Comparison of ENCODE assay signal across 8 cellular contexts in the genomic region with DNA sequence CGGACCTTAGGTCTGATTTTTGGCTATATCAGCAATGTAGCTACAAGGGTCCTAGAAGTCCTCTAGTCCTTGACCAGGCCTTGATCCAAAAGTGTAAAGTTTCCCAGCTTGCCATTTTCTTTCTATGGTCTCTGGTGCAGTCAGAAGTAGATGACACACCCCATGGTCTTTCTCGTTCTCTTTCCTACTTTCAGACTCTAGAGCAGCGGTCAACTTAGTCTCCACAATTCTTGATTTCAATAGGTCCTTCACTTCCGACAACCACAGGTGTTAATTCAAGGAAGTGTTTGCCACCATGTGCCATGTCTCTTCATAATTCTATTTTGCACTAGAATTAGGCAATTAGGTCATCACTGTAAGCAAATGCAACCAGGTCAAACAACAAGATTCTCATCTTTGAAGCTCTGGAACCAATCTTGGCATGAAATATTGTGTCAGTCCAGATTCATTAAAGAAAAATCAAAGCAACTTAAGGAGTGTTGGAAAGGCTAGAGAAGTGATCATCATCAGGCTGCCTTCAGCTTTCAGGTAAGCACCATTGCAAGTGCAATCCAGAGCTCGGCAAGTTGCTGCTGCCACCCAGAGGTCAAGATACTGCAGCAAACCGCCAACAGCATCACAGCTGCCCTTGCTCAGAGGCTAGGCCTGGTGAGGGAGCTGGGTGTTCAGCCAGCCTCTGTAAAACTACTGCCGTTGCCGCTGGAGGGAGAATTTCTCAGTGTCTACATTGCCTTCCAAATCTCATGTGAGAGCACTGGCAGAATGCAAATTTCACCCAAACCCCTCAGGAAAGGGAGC. TPM values are rescaled to one million over a fixed set of nuclear protein-coding genes. Genes with fewer than 3 reads are reported as not detected.
DNase-seq lines count a peak whose midpoint lies in the region; ATAC-seq and TF ChIP-seq lines count a peak whose summit lies in the region.

No MANE protein-coding gene starts in this region.

- H3K36me3 ChIP-seq in OCI-LY3 (replicated peaks; ENCODE audit: low read depth, low read length) = no peaks in the 10 kb centered on the region
- H3K36me3 ChIP-seq in mammary epithelial cell (ENCODE audit: insufficient read depth, low read length) = no peaks in the 10 kb centered on the region
- no peaks in the 10 kb centered on the region for H3K36me3 ChIP-seq in upper lobe of left lung

- no peaks in the 10 kb centered on the region for H4K20me1 ChIP-seq in OCI-LY3 (ENCODE audit: insufficient read depth, low read length)
- H4K20me1 ChIP-seq in mammary epithelial cell (ENCODE audit: insufficient read depth, low read length) = no peaks in the 10 kb centered on the region

- CTCF ChIA-PET in mammary epithelial cell (lab: Charles Lee; ENCODE audit: low non-redundant PET) = interaction anchor here (0.5 to 1.1 kb wide), 4 partner anchors 9 to 157 kb away, joined by 3 to 16 read pairs (median 3); no protein-coding TSS in a partner anchor

- ATAC-seq in GM19023 (IDR thresholded peaks at IDR 0.05; ENCODE audit: unreplicated experiment) = peak; percentile 86
- ATAC-seq in HG03175 (IDR thresholded peaks at IDR 0.05; ENCODE audit: unreplicated experiment) = peak; percentile 86
- ATAC-seq in upper lobe of left lung (ENCODE audit: low FRiP score in 2 of 2) = peak; percentile 81
- ATAC-seq in GM18870 (IDR thresholded peaks at IDR 0.05; ENCODE audit: unreplicated experiment) = no peak

- H3K4me3 ChIP-seq in OCI-LY3 (ENCODE audit: low read length) (no peak overlapping the region), mammary epithelial cell (replicated peaks in 1 of 3; ENCODE audit: insufficient read depth in 1 of 3, low read depth in 2 of 3, low read length in 3 of 3) (no peak overlapping the region), upper lobe of left lung (no peak overlapping the region)

- no peak for TF ChIP-seq EP300 in upper lobe of left lung (IDR thresholded peaks at IDR 0.05)

- intact Hi-C loops in mammary epithelial cell (cut with micrococcal nuclease) = loop anchor here (1.0 kb wide), 2 partner anchors 90 to 157 kb away; no protein-coding TSS in a partner anchor

- TF ChIP-seq CTCF in OCI-LY3 (IDR thresholded peaks at IDR 0.05; ENCODE audit: low read depth, low read length) (peak; percentile 59), mammary epithelial cell (conservative IDR thresholded peaks at IDR 0.05 in 1 of 2, IDR thresholded peaks at IDR 0.05 in 1 of 2; ENCODE audit: extremely low read depth in 1 of 2, insufficient read depth in 1 of 2, low read depth in 1 of 2, low read length in 2 of 2) (peak; percentile 68 to 85), upper lobe of left lung (IDR thresholded peaks at IDR 0.05) (peak; percentile 36 to 71 (median 56))

- WGBS in mammary epithelial cell (ENCODE audit: low coverage, missing lambda C conversion rate) = 42% methylated on average over 7 of the region's 8 CpGs
- WGBS in upper lobe of left lung, 2 donors = 40% methylated on average over 8 of the region's 8 CpGs

- no peak overlapping the region for H2AFZ ChIP-seq in OCI-LY3 (ENCODE audit: low read depth, low read length)
- H2AFZ ChIP-seq in mammary epithelial cell (ENCODE audit: low read depth, low read length) = no peak overlapping the region

- no peak overlapping the region for H3K9ac ChIP-seq in OCI-LY3 (ENCODE audit: low read length)
- no peak overlapping the region for H3K9ac ChIP-seq in mammary epithelial cell (ENCODE audit: insufficient read depth, low read length)

- H3K4me2 ChIP-seq in OCI-LY3 (ENCODE audit: low read length) (no peak overlapping the region), mammary epithelial cell (ENCODE audit: insufficient read depth, low read depth, low read length) (no peak overlapping the region)

- H3K4me1 ChIP-seq in OCI-LY3 (ENCODE audit: low read length) = no peaks in the 10 kb centered on the region
- H3K4me1 ChIP-seq in mammary epithelial cell (ENCODE audit: insufficient read depth, low read length) = no peaks in the 10 kb centered on the region
- peaks cover 0 to 5% (median 4%) of the 10 kb centered on the region in 4 donors for H3K4me1 ChIP-seq in upper lobe of left lung

- H3K27ac ChIP-seq in OCI-LY3 (ENCODE audit: low read length) = no peak overlapping the region
- H3K27ac ChIP-seq in mammary epithelial cell (ENCODE audit: insufficient read depth, low read depth, low read length) = no peak overlapping the region
- H3K27ac ChIP-seq in upper lobe of left lung = no peak overlapping the region

- DNase-seq in D341Med (ENCODE audit: low spot score) (peak; percentile 66), mammary epithelial cell (peak; percentile 56), kidney tubule cell (ENCODE audit: low spot score) (peak; percentile 73), upper lobe of left lung (peak in 1 of 2 donors; percentile 87)

- BruUV-seq in mammary epithelial cell (replicated peaks; lab: Mats Ljungman, UMichigan) = no TSS peak

- H3K9me3 ChIP-seq in OCI-LY3 (ENCODE audit: insufficient read depth, low read length) (no peaks in the 10 kb centered on the region), mammary epithelial cell (replicated peaks; ENCODE audit: insufficient read depth, low read length) (no peaks in the 10 kb centered on the region), upper lobe of left lung (no peaks in the 10 kb centered on the region)

- TF ChIP-seq POLR2A in upper lobe of left lung (IDR thresholded peaks at IDR 0.05) = no peak

- H3K79me2 ChIP-seq in OCI-LY3 (ENCODE audit: low read length) = no peaks in the 10 kb centered on the region
- H3K79me2 ChIP-seq in mammary epithelial cell (ENCODE audit: insufficient read depth, low read length) = no peaks in the 10 kb centered on the region

- dilution Hi-C loops in mammary epithelial cell (cut with HindIII; ENCODE audit: low sequenced_read_pairs) = no loop called here

- in situ Hi-C loops in mammary epithelial cell (cut with MboI; ENCODE audit: low sequenced_read_pairs in 2 of 2) = loop anchor here (5.0 to 10.0 kb wide), 2 partner anchors 90 to 158 kb away; no protein-coding TSS in a partner anchor

- H3K27me3 ChIP-seq in OCI-LY3 (ENCODE audit: low read depth, low read length) = no peaks in the 10 kb centered on the region
- peaks cover 2% of the 10 kb centered on the region for H3K27me3 ChIP-seq in mammary epithelial cell (ENCODE audit: insufficient read depth, low read length)
- H3K27me3 ChIP-seq in upper lobe of left lung = no peaks in the 10 kb centered on the region

RNA-seq across cellular contexts. Expression of gene SYNE1, which starts 5.6 kb away (rescaled TPM):
- total RNA-seq in mammary epithelial cell (10 to 100 TPM; 27.2 to 87.7 TPM), upper lobe of left lung (100 to 1,000 TPM; 160 to 859 (median 490) TPM)
- 3.9 TPM for polyA plus RNA-seq in mammary epithelial cell
- polyA minus RNA-seq in mammary epithelial cell = 26.7 TPM

RNA-seq across cellular contexts. Expression of gene MYCT1, which starts 54.9 kb away (rescaled TPM):
- not detected for total RNA-seq in mammary epithelial cell
- not detected for polyA plus RNA-seq in mammary epithelial cell
- not detected for polyA minus RNA-seq in mammary epithelial cell
- 10 to 100 TPM in 4 of 6 donors, 1 to 10 TPM in 2; 6.2 to 22.0 (median 12.8) TPM for total RNA-seq in upper lobe of left lung

Comparison
In these comparisons a context has a peak if more than half of its experiments do, and no peak if none do; other contexts are left out.
1. RNA of gene MYCT1, which starts 54.9 kb away (total RNA-seq): 6.2 to 22.0 TPM in upper lobe of left lung; not detected in mammary epithelial cell; every median in the first group is over 4 times any median in the second.
2. Peak in every context shown above with its lines, with median percentiles within 50 percentile points of each other: CTCF ChIP-seq.